In the genomic region with DNA sequence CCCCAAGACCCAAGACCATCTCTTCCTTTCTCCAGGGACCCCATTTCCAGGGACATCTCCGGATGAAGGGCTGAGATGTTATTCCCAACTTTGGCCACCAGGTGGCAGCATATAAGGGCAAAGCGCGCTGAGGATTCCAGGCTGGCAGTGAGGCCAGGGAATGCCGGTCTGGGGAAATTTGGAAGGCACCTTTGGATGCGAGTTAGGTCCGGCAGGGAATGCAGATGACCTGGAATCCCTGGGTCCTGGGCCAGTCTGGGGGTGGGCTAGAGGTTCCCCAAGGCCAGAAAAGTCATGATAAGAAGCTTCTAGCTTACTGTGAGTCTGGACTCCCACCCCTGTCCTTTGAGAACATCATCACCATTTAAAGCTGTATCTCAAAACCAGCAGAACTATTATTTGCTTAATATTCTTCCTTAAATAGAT, we compare ENCODE assay signal across 8 cellular contexts. TPM values are rescaled to one million over a fixed set of nuclear protein-coding genes. Genes with fewer than 3 reads are reported as not detected.
DNase-seq lines count a peak whose midpoint lies in the region; ATAC-seq, FAIRE-seq and TF ChIP-seq lines count a peak whose summit lies in the region.

No MANE protein-coding gene starts in this region.

- peak; percentile 48; the same call in 1 of the 2 replicates for TF ChIP-seq CTCF in HEK293 (tag by site-specific recombination; IDR thresholded peaks at IDR 0.05)
- peak; percentile 63 to 96 (median 75) for TF ChIP-seq CTCF in Peyer's patch (IDR thresholded peaks at IDR 0.05)
- TF ChIP-seq CTCF in pancreas (IDR thresholded peaks at IDR 0.05): peak; percentile 84 to 93 (median 92)

- H3K27ac ChIP-seq in CD8-positive, alpha-beta memory T cell (ENCODE audit: low read depth, low read length): no peak overlapping the region
- no peak overlapping the region for H3K27ac ChIP-seq in HEK293 (ENCODE audit: extremely low read depth, low read depth, low read length)
- no peak overlapping the region for H3K27ac ChIP-seq in Peyer's patch
- no peak overlapping the region for H3K27ac ChIP-seq in pancreas

- H3K4me3 Mint-ChIP-seq in CD8-positive, alpha-beta memory T cell: no peak overlapping the region

- no peaks in the 10 kb centered on the region for H3K9me3 Mint-ChIP-seq in CD8-positive, alpha-beta memory T cell

- peaks cover 0 to 2% (median 0%) of the 10 kb centered on the region in 3 donors for H3K4me1 Mint-ChIP-seq in CD8-positive, alpha-beta memory T cell

- POLR2A ChIA-PET in CD8-positive, alpha-beta memory T cell (lab: Charles Lee): no interaction called here
- POLR2A ChIA-PET in HEK293 (lab: Yijun Ruan, JAX): no interaction called here

- peaks cover 11 to 20% of the 10 kb centered on the region in 2 donors for H3K27me3 Mint-ChIP-seq in CD8-positive, alpha-beta memory T cell

- peak in 4 of 5 donors; percentile 13 to 63 (median 24) for DNase-seq in CD8-positive, alpha-beta memory T cell
- DNase-seq in Peyer's patch (peak; percentile 48 to 78 (median 60)), glomerular endothelial cell (ENCODE audit: extremely low read depth, low read depth, low spot score) (peak; percentile 5), pancreas (peak; percentile 25 to 81 (median 59))
- DNase-seq in activated naive CD4-positive, alpha-beta T cell treated with Interleukin-2 at 50 U/mL for 16 hours: peak; percentile 45

- FAIRE-seq in pancreas (lab: Jason Lieb, UNC): no peak

- H3K27ac Mint-ChIP-seq in CD8-positive, alpha-beta memory T cell: no peak overlapping the region

- H3K4me1 ChIP-seq in CD8-positive, alpha-beta memory T cell (ENCODE audit: insufficient read depth, low read length): no peaks in the 10 kb centered on the region
- no peaks in the 10 kb centered on the region for H3K4me1 ChIP-seq in HEK293 (ENCODE audit: control insufficient read depth, insufficient read depth, low read length)
- peaks cover 0 to 19% (median 3%) of the 10 kb centered on the region in 4 donors for H3K4me1 ChIP-seq in Peyer's patch
- peaks cover 0 to 4% (median 0%) of the 10 kb centered on the region in 3 donors for H3K4me1 ChIP-seq in pancreas

- no peak overlapping the region for H3K4me3 ChIP-seq in CD8-positive, alpha-beta memory T cell (ENCODE audit: low read length)
- no peak overlapping the region for H3K4me3 ChIP-seq in HEK293 (ENCODE audit: low read depth, low read length)
- H3K4me3 ChIP-seq in Peyer's patch: no peak overlapping the region
- no peak overlapping the region for H3K4me3 ChIP-seq in pancreas

- intact Hi-C loops in pancreas (cut with DNase I): loop anchor here in 1 of 3 donors (10.0 kb wide), 1 partner anchor 932 kb away; no protein-coding TSS in a partner anchor

- no peaks in the 10 kb centered on the region for H3K36me3 Mint-ChIP-seq in CD8-positive, alpha-beta memory T cell

- CTCF ChIA-PET in CD8-positive, alpha-beta memory T cell (lab: Charles Lee): interaction anchor here (0.6 to 2.6 kb wide), 10 partner anchors 8 to 1025 kb away, joined by 3 to 14 read pairs (median 4); no protein-coding TSS in a partner anchor
- CTCF ChIA-PET in HEK293 (lab: Yijun Ruan, JAX): interaction anchor here (0.6 to 1.6 kb wide), 9 partner anchors 10 to 1027 kb away, joined by 3 to 5 read pairs (median 3); no protein-coding TSS in a partner anchor

- no peaks in the 10 kb centered on the region for H3K36me3 ChIP-seq in CD8-positive, alpha-beta memory T cell (ENCODE audit: insufficient read depth, low read length)
- no peaks in the 10 kb centered on the region for H3K36me3 ChIP-seq in HEK293 (ENCODE audit: control insufficient read depth in 2 of 2, insufficient read depth in 1 of 2, low read length in 2 of 2)
- no peaks in the 10 kb centered on the region for H3K36me3 ChIP-seq in Peyer's patch
- H3K36me3 ChIP-seq in pancreas: no peaks in the 10 kb centered on the region

- WGBS in pancreas, 2 donors: 1% methylated on average over 6 of the region's 6 CpGs

- TF ChIP-seq POLR2A in Peyer's patch (IDR thresholded peaks at IDR 0.05): no peak

- peaks cover 3% of the 10 kb centered on the region for H3K27me3 ChIP-seq in CD8-positive, alpha-beta memory T cell (ENCODE audit: insufficient read depth, low read length, poor library complexity, severe bottlenecking)
- H3K27me3 ChIP-seq in Peyer's patch (no peaks in the 10 kb centered on the region), pancreas (no peaks in the 10 kb centered on the region)

- H3K9me3 ChIP-seq in CD8-positive, alpha-beta memory T cell (ENCODE audit: low read length): no peaks in the 10 kb centered on the region
- H3K9me3 ChIP-seq in HEK293 (ENCODE audit: control insufficient read depth, insufficient read depth, low read depth, low read length): no peaks in the 10 kb centered on the region
- H3K9me3 ChIP-seq in Peyer's patch: no peaks in the 10 kb centered on the region
- H3K9me3 ChIP-seq in pancreas: no peaks in the 10 kb centered on the region

- ATAC-seq in pancreas (peak; percentile 46 to 72 (median 69)), HG03095 (IDR thresholded peaks at IDR 0.05; ENCODE audit: unreplicated experiment) (no peak), HG02973 (IDR thresholded peaks at IDR 0.05; ENCODE audit: unreplicated experiment) (no peak)

TF ChIP-seq in HEK293, 187 proteins besides CTCF, POLR2A, EP300 and RAD21:
- TF ChIP-seq HOXA7 (CRISPR knock-in tag; IDR thresholded peaks at IDR 0.05; ENCODE audit: borderline replicate concordance) (no peak), ZNF335 (tag by site-specific recombination; conservative IDR thresholded peaks at IDR 0.05) (peak; percentile 32; the same call in 1 of the 2 replicates), ZNF610 (tag by site-specific recombination; IDR thresholded peaks at IDR 0.05; ENCODE audit: borderline replicate concordance) (no peak), SP2 (tag by site-specific recombination; IDR thresholded peaks at IDR 0.05) (no peak), GLIS1 (tag by site-specific recombination; IDR thresholded peaks at IDR 0.05) (no peak), IKZF3 (tag by site-specific recombination; IDR thresholded peaks at IDR 0.05) (peak; percentile 54; the same call in 1 of the 2 replicates), ZNF654 (tag by site-specific recombination; IDR thresholded peaks at IDR 0.05; ENCODE audit: low read depth) (peak; percentile 44), ZFP41 (tag by site-specific recombination; IDR thresholded peaks at IDR 0.05; ENCODE audit: borderline replicate concordance) (no peak)
- TF ChIP-seq, protein P1, sequence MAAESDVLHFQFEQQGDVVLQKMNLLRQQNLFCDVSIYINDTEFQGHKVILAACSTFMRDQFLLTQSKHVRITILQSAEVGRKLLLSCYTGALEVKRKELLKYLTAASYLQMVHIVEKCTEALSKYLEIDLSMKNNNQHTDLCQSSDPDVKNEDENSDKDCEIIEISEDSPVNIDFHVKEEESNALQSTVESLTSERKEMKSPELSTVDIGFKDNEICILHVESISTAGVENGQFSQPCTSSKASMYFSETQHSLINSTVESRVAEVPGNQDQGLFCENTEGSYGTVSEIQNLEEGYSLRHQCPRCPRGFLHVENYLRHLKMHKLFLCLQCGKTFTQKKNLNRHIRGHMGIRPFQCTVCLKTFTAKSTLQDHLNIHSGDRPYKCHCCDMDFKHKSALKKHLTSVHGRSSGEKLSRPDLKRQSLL (tag by site-specific recombination; IDR thresholded peaks at IDR 0.05): no peak
- TF ChIP-seq, protein P2, sequence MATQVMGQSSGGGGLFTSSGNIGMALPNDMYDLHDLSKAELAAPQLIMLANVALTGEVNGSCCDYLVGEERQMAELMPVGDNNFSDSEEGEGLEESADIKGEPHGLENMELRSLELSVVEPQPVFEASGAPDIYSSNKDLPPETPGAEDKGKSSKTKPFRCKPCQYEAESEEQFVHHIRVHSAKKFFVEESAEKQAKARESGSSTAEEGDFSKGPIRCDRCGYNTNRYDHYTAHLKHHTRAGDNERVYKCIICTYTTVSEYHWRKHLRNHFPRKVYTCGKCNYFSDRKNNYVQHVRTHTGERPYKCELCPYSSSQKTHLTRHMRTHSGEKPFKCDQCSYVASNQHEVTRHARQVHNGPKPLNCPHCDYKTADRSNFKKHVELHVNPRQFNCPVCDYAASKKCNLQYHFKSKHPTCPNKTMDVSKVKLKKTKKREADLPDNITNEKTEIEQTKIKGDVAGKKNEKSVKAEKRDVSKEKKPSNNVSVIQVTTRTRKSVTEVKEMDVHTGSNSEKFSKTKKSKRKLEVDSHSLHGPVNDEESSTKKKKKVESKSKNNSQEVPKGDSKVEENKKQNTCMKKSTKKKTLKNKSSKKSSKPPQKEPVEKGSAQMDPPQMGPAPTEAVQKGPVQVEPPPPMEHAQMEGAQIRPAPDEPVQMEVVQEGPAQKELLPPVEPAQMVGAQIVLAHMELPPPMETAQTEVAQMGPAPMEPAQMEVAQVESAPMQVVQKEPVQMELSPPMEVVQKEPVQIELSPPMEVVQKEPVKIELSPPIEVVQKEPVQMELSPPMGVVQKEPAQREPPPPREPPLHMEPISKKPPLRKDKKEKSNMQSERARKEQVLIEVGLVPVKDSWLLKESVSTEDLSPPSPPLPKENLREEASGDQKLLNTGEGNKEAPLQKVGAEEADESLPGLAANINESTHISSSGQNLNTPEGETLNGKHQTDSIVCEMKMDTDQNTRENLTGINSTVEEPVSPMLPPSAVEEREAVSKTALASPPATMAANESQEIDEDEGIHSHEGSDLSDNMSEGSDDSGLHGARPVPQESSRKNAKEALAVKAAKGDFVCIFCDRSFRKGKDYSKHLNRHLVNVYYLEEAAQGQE (tag by site-specific recombination; IDR thresholded peaks at IDR 0.05): no peak

RNA-seq across cellular contexts. Expression of a gene that starts 1.6 kb away (rescaled TPM):
- total RNA-seq in CD8-positive, alpha-beta memory T cell: under 1 TPM; 0.24 to 0.31 TPM
- polyA plus RNA-seq in CD8-positive, alpha-beta memory T cell: not detected
- 1 to 10 TPM in 2 of 4 donors, not detected in 2; 2.8 to 2.9 TPM for total RNA-seq in Peyer's patch
- not detected in 2 replicates for total RNA-seq in glomerular endothelial cell
- under 1 TPM in 4 of 6 donors, not detected in 2; 0.08 to 0.28 (median 0.20) TPM for total RNA-seq in pancreas
- under 1 TPM; 0.08 to 0.19 TPM for polyA plus RNA-seq in pancreas

RNA-seq across cellular contexts. Expression of a gene that starts 4.8 kb away (rescaled TPM):
- not detected for total RNA-seq in CD8-positive, alpha-beta memory T cell
- not detected for polyA plus RNA-seq in CD8-positive, alpha-beta memory T cell
- total RNA-seq in Peyer's patch (not detected), glomerular endothelial cell (not detected in 2 replicates), pancreas (not detected)
- under 1 TPM in 1 of 2 donors, not detected in 1; 0.09 TPM for polyA plus RNA-seq in pancreas

RNA-seq across cellular contexts. Expression of a gene that starts 36.4 kb away (rescaled TPM):
- total RNA-seq in CD8-positive, alpha-beta memory T cell: not detected
- not detected for polyA plus RNA-seq in CD8-positive, alpha-beta memory T cell
- total RNA-seq in Peyer's patch: not detected
- total RNA-seq in glomerular endothelial cell: not detected in 2 replicates
- not detected for total RNA-seq in pancreas
- polyA plus RNA-seq in pancreas: under 1 TPM in 1 of 2 donors, not detected in 1; 0.09 TPM

RNA-seq across cellular contexts. Expression of a gene that starts 46.7 kb away (rescaled TPM):
- 10 to 100 TPM; 24.2 to 25.0 TPM for total RNA-seq in CD8-positive, alpha-beta memory T cell
- 24.6 TPM for polyA plus RNA-seq in CD8-positive, alpha-beta memory T cell
- total RNA-seq in Peyer's patch (10 to 100 TPM; 44.1 to 99.8 (median 67.5) TPM), glomerular endothelial cell (17.9 and 25.7 TPM in 2 replicates), pancreas (10 to 100 TPM; 19.4 to 26.1 (median 21.3) TPM)
- polyA plus RNA-seq in pancreas: 10 to 100 TPM; 19.9 to 21.7 TPM

Comparison
In these comparisons a context has a peak if more than half of its experiments do, and no peak if none do; other contexts are left out.
1. DNase-seq: peak in every context shown above with its lines; median percentile 60 in Peyer's patch; 59 in pancreas; 45 in activated naive CD4-positive, alpha-beta T cell treated with Interleukin-2 at 50 U/mL for 16 hours; 24 in CD8-positive, alpha-beta memory T cell; 5 in glomerular endothelial cell.
2. ATAC-seq: peak in pancreas (4 of 4); none in HG03095 (single experiment) and HG02973 (single experiment).
3. Peak in every context shown above with its lines, with median percentiles within 50 percentile points of each other: CTCF ChIP-seq.